In genomic region chr2:108691447-108691846, GRCh38 we compare ENCODE assay signal across 23 cellular contexts. TPM values are rescaled to one million over a fixed set of nuclear protein-coding genes. Genes with fewer than 3 reads are reported as not detected.
DNase-seq lines count a peak whose midpoint lies in the region; ATAC-seq, FAIRE-seq and TF ChIP-seq lines count a peak whose summit lies in the region.
"Had no signal": no experiment of that assay in that cellular context is flagged by ENCODE, and none has a peak within 500 bp of the region (broad histone marks: within the 10 kb centered on the region; RNA-seq: fewer than 3 reads in every experiment).

No MANE protein-coding gene starts in this region.

- TF ChIP-seq EP300 in HepG2 (IDR thresholded peaks at IDR 0.05; ENCODE audit: low read depth in 2 of 2, low read length in 2 of 2) (no peak), HepG2 (CRISPR knock-in tag; IDR thresholded peaks at IDR 0.05; ENCODE audit: borderline replicate concordance) (no peak)

- TF ChIP-seq POLR2A in HepG2 (IDR thresholded peaks at IDR 0.05; ENCODE audit: insufficient read depth in 1 of 2, low read depth in 2 of 2, low read length in 2 of 2): no peak

- TF ChIP-seq CTCF in liver (IDR thresholded peaks at IDR 0.05; ENCODE audit: low read depth, low read length, missing input control) (no peak), HepG2 (CRISPR knock-in tag; IDR thresholded peaks at IDR 0.05) (no peak), LNCaP clone FGC (IDR thresholded peaks at IDR 0.05; ENCODE audit: control insufficient read depth, extremely low read depth, insufficient read depth) (no peak)

- 49% methylated on average over 7 of the region's 7 CpGs for WGBS in liver
- WGBS in HepG2 (ENCODE audit: low lambda C conversion rate): 81% methylated on average over 7 of the region's 7 CpGs
- whole genome bisulfite sequencing in small intestine, 3 donors: 86 to 96% (median 91%) methylated on average over 7 of the region's 7 CpGs

- CTCF ChIA-PET in HepG2 (lab: Yijun Ruan, JAX; ENCODE audit: low intra/inter-chr PET ratio, low total read pairs): no interaction called here

- FAIRE-seq in HepG2 (lab: Jason Lieb, UNC): no peak
- FAIRE-seq in small intestine (lab: Jason Lieb, UNC): no peak
- FAIRE-seq: A204.1, D721Med, G401.6, GM12891 had no signal

- H3K4me2 ChIP-seq in HepG2 (ENCODE audit: low read depth, low read length): no peak overlapping the region
- H3K4me2 ChIP-seq: BLaER1 had no signal

- in situ Hi-C loops in HepG2 (cut with HindIII; ENCODE audit: extremely low pct_ligation_motif_present, low pct_unique_long_range_greater_than_20kb): no loop called here

- H3K79me2 ChIP-seq in HepG2 (ENCODE audit: insufficient read depth, low read length): no peaks in the 10 kb centered on the region

- no peak for DNase-seq in HepG2 (ENCODE audit: low spot score)
- peak; percentile 40 for DNase-seq in LNCaP clone FGC (ENCODE audit: low read depth)
- DNase-seq in left lobe of liver (ENCODE audit: low spot score): peak; percentile 56
- peak; percentile 8 for DNase-seq in small intestine
- no peak for DNase-seq in putamen (ENCODE audit: low spot score)
- DNase-seq in kidney tubule cell (ENCODE audit: low spot score): no peak
- DNase-seq: 8988T; ACHN; BE2C; C1 segment of cervical spinal cord; Caco-2; Calu3; CD4-positive, alpha-beta T cell; CD8-positive, alpha-beta T cell; DMS79 treated with DMSO at 0.1 percent for 48 hours; GF-D8 had no signal

- POLR2A ChIA-PET in HepG2 (lab: Yijun Ruan, JAX): no interaction called here

- H3K4me3 ChIP-seq in liver (ENCODE audit: low read depth in 1 of 3, low read length in 3 of 3) (no peak overlapping the region), HepG2 (replicated peaks in 1 of 3; ENCODE audit: insufficient read depth in 1 of 3, low read depth in 2 of 3, low read length in 3 of 3) (no peak overlapping the region), LNCaP clone FGC (ENCODE audit: low read depth, low read length) (no peak overlapping the region), small intestine (ENCODE audit: low read depth in 1 of 2, low read length in 2 of 2) (no peak overlapping the region)
- H3K4me3 ChIP-seq: BLaER1 had no signal

- no peak overlapping the region for H3K9ac ChIP-seq in liver (ENCODE audit: low read depth in 1 of 2, low read length in 2 of 2)
- H3K9ac ChIP-seq in HepG2 (ENCODE audit: insufficient read depth, low read depth, low read length): no peak overlapping the region
- H3K9ac ChIP-seq: BLaER1 had no signal

- H3K27me3 ChIP-seq in liver (ENCODE audit: control insufficient read depth in 4 of 4, insufficient read depth in 4 of 4, low read length in 3 of 4): no peaks in the 10 kb centered on the region
- no peaks in the 10 kb centered on the region for H3K27me3 ChIP-seq in HepG2 (ENCODE audit: control insufficient read depth in 1 of 2, insufficient read depth in 2 of 2, low read length in 2 of 2)
- H3K27me3 ChIP-seq in small intestine (ENCODE audit: control insufficient read depth in 2 of 2, insufficient read depth in 2 of 2, low read length in 2 of 2): no peaks in the 10 kb centered on the region
- H3K27me3 ChIP-seq: BE2C, BLaER1 had no signal

- H3K36me3 ChIP-seq in liver (ENCODE audit: control insufficient read depth in 4 of 4, insufficient read depth in 3 of 4, low read depth in 1 of 4, low read length in 3 of 4): no peaks in the 10 kb centered on the region
- H3K36me3 ChIP-seq in HepG2 (replicated peaks in 1 of 2; ENCODE audit: control insufficient read depth in 1 of 2, insufficient read depth in 2 of 2, low read length in 2 of 2): no peaks in the 10 kb centered on the region
- H3K36me3 ChIP-seq in small intestine (ENCODE audit: control insufficient read depth in 2 of 2, insufficient read depth in 2 of 2, low read length in 2 of 2): peaks cover 0 to 2% of the 10 kb centered on the region in 2 donors
- H3K36me3 ChIP-seq: BE2C, BLaER1 had no signal

- no peak for TF ChIP-seq RAD21 in liver (IDR thresholded peaks at IDR 0.05)
- TF ChIP-seq RAD21 in HepG2 (CRISPR knock-in tag; IDR thresholded peaks at IDR 0.05): no peak

- H3K27ac ChIP-seq in liver (ENCODE audit: low read depth in 1 of 2, low read length in 2 of 2) (no peak overlapping the region), HepG2 (ENCODE audit: extremely low read length, insufficient read depth, low read length) (no peak overlapping the region), small intestine (ENCODE audit: low read depth in 1 of 2, low read length in 1 of 2) (no peak overlapping the region)
- H3K27ac ChIP-seq: BLaER1 had no signal

- H3K4me1 ChIP-seq in liver (ENCODE audit: control insufficient read depth in 4 of 4, insufficient read depth in 4 of 4, low read length in 3 of 4) (peaks cover 0 to 7% (median 3%) of the 10 kb centered on the region in 4 donors), HepG2 (ENCODE audit: insufficient read depth, low read length) (peaks cover 13% of the 10 kb centered on the region; the same call in 1 of the 2 replicates), small intestine (ENCODE audit: control insufficient read depth in 2 of 2, insufficient read depth in 1 of 2, low read depth in 1 of 2, low read length in 1 of 2) (no peaks in the 10 kb centered on the region)
- H3K4me1 ChIP-seq: BE2C, BLaER1, Caco-2 had no signal

- H3K9me3 ChIP-seq in liver (ENCODE audit: control insufficient read depth in 4 of 4, low read length in 3 of 4) (no peaks in the 10 kb centered on the region), HepG2 (ENCODE audit: low read length) (no peaks in the 10 kb centered on the region), small intestine (ENCODE audit: control insufficient read depth, low read depth) (no peaks in the 10 kb centered on the region)
- H3K9me3 ChIP-seq: BE2C, BLaER1, Caco-2 had no signal

- intact Hi-C loops in HepG2 (cut with micrococcal nuclease; ENCODE audit: unreplicated experiment): no loop called here

- no peak overlapping the region for H2AFZ ChIP-seq in HepG2 (ENCODE audit: low read length)

- no peaks in the 10 kb centered on the region for H4K20me1 ChIP-seq in HepG2 (ENCODE audit: insufficient read depth, low read length)
- H4K20me1 ChIP-seq: BLaER1 had no signal

- ATAC-seq in HepG2 (no peak), left lobe of liver (peak; percentile 43), GM21515 (IDR thresholded peaks at IDR 0.05; ENCODE audit: unreplicated experiment) (no peak)
- ATAC-seq: CD8-positive, alpha-beta T cell had no signal

- no TSS peak for BruUV-seq in HepG2 (replicated peaks; lab: Mats Ljungman, UMichigan)

TF ChIP-seq in liver, 16 proteins besides CTCF, POLR2A, EP300 and RAD21 (continues in another document):
- TF ChIP-seq TAF1 (conservative IDR thresholded peaks at IDR 0.05) (no peak), FOXA1 (IDR thresholded peaks at IDR 0.05) (no peak), JUND (IDR thresholded peaks at IDR 0.05) (peak; percentile 35 to 69)

TF ChIP-seq in HepG2, 621 proteins besides CTCF, POLR2A, EP300 and RAD21 (continues in another document):
- TF ChIP-seq PBX3 (CRISPR knock-in tag; IDR thresholded peaks at IDR 0.05; ENCODE audit: borderline replicate concordance) (no peak), ZNF572 (CRISPR knock-in tag; IDR thresholded peaks at IDR 0.05) (no peak), TAF15 (IDR thresholded peaks at IDR 0.05; ENCODE audit: low read depth, low read length, poor library complexity, severe bottlenecking) (no peak), MXD3 (CRISPR knock-in tag; IDR thresholded peaks at IDR 0.05) (no peak), POGZ (CRISPR knock-in tag; IDR thresholded peaks at IDR 0.05) (no peak), ZNF235 (CRISPR knock-in tag; IDR thresholded peaks at IDR 0.05; ENCODE audit: borderline replicate concordance) (no peak), ZNF781 (CRISPR knock-in tag; IDR thresholded peaks at IDR 0.05; ENCODE audit: borderline replicate concordance, not compliant biosample characterization) (no peak), MTF1 (CRISPR knock-in tag; IDR thresholded peaks at IDR 0.05) (no peak)

RNA-seq across cellular contexts. Expression of gene RANBP2, which starts 27.8 kb away (rescaled TPM):
- total RNA-seq in liver (10 to 100 TPM; 35.0 to 51.7 TPM), HepG2 (2016; rRNA removed; fragmentation: Illumina TruSeq; extraction: Trizol) (87.0 and 151 TPM in 2 replicates), left lobe of liver (37.7 TPM)
- polyA plus RNA-seq in liver (10 to 100 TPM in 1 of 2 donors, 1 to 10 TPM in 1; 9.1 to 10.8 TPM), HepG2 (2011; rRNA removed) (10.3 and 12.2 TPM in 2 replicates), small intestine (10 to 100 TPM in 2 of 3 donors, 1 to 10 TPM in 1; 7.3 to 15.1 (median 11.9) TPM)
- 7.0 and 7.6 TPM in 2 replicates for total RNA-seq in HepG2 (2016; cell fraction: cytosol; rRNA removed; fragmentation: Illumina TruSeq; extraction: Trizol; ENCODE audit: low read depth)
- total RNA-seq in HepG2 (2016; cell fraction: insoluble cytoplasmic fraction; rRNA removed; fragmentation: Illumina TruSeq; extraction: Trizol): 82.5 and 142 TPM in 2 replicates
- total RNA-seq in HepG2 (2016; cell fraction: membrane; rRNA removed; fragmentation: Illumina TruSeq; extraction: Trizol): 13.7 and 15.9 TPM in 2 replicates
- total RNA-seq in HepG2 (2016; cell fraction: nucleus; rRNA removed; fragmentation: Illumina TruSeq; extraction: Trizol): 111 and 112 TPM in 2 replicates
- 3.7 and 6.3 TPM in 2 replicates for polyA plus RNA-seq in HepG2 (2011; cell fraction: cytosol; rRNA removed)
- polyA plus RNA-seq in HepG2 (2011; cell fraction: nucleus; rRNA removed): 18.3 and 24.1 TPM in 2 replicates
- 28.2 and 32.4 TPM in 2 replicates for polyA plus RNA-seq in HepG2 (2012)
- polyA plus RNA-seq in HepG2 (2016; cell fraction: cytosol; fragmentation: Illumina TruSeq; extraction: Trizol; ENCODE audit: low read depth): 0.76 and 0.92 TPM in 2 replicates
- 43.1 and 45.0 TPM in 2 replicates for polyA plus RNA-seq in HepG2 (2016; cell fraction: insoluble cytoplasmic fraction; fragmentation: Illumina TruSeq; extraction: Trizol; ENCODE audit: low read depth)
- 2.0 and 2.6 TPM in 2 replicates for polyA plus RNA-seq in HepG2 (2016; cell fraction: membrane; fragmentation: Illumina TruSeq; extraction: Trizol; ENCODE audit: low read depth)
- 51.9 and 60.3 TPM in 2 replicates for polyA plus RNA-seq in HepG2 (2016; cell fraction: nucleus; fragmentation: Illumina TruSeq; extraction: Trizol; ENCODE audit: insufficient read depth, low read depth)
- 10.9 and 13.0 TPM in 2 replicates for polyA minus RNA-seq in HepG2 (2011; rRNA and poly(A)+ RNA removed; ENCODE audit: low replicate concordance)
- polyA minus RNA-seq in HepG2 (2011; cell fraction: cytosol; rRNA and poly(A)+ RNA removed): 30.9 and 34.0 TPM in 2 replicates
- polyA minus RNA-seq in HepG2 (2011; cell fraction: nucleus; rRNA and poly(A)+ RNA removed): 125 and 134 TPM in 2 replicates

Comparison
In these comparisons a context has a peak if more than half of its experiments do, and no peak if none do; other contexts are left out.
1. DNase-seq: peak in LNCaP clone FGC (single experiment), left lobe of liver (single experiment) and small intestine (single experiment); none in HepG2 (single experiment), putamen (single experiment) and kidney tubule cell (single experiment).